In genomic region chr18:73136134-73136533, GRCh38 we compare ENCODE assay signal across 8 cellular contexts.
DNase-seq lines count a peak whose midpoint lies in the region; ATAC-seq, FAIRE-seq and TF ChIP-seq lines count a peak whose summit lies in the region.

No MANE protein-coding gene starts in this region.

- H3K9me3 Mint-ChIP-seq in nephron: no peaks in the 10 kb centered on the region

- no peak for ATAC-seq in pancreas

- H3K27ac ChIP-seq in pancreas: no peak overlapping the region

- TF ChIP-seq RAD21 in Ishikawa (IDR thresholded peaks at IDR 0.05; ENCODE audit: low read depth): peak; percentile 41

- no peaks in the 10 kb centered on the region for H3K36me3 Mint-ChIP-seq in nephron (ENCODE audit: low read depth)

- intact Hi-C loops in pancreas (cut with DNase I): no loop called here

- TF ChIP-seq CTCF in nephron (IDR thresholded peaks at IDR 0.05; ENCODE audit: unreplicated experiment in 3 of 3) (peak in 2 of 3 experiments; percentile 24 to 33), pancreas (IDR thresholded peaks at IDR 0.05) (peak in 1 of 4 donors; percentile 9)

- no peaks in the 10 kb centered on the region for H3K4me1 ChIP-seq in pancreas

- no peaks in the 10 kb centered on the region for H3K27me3 ChIP-seq in pancreas

- 45 to 63% methylated on average over 2 of the region's 2 CpGs for WGBS in pancreas, 2 donors

- no peaks in the 10 kb centered on the region for H3K36me3 ChIP-seq in pancreas

- H3K27me3 Mint-ChIP-seq in nephron (ENCODE audit: low read depth): no peaks in the 10 kb centered on the region

- H3K4me1 Mint-ChIP-seq in nephron: no peaks in the 10 kb centered on the region

- H3K9me3 ChIP-seq in pancreas: no peaks in the 10 kb centered on the region

- DNase-seq in DMS153 treated with DMSO at 0.1 percent for 48 hours (lab: John Stamatoyannopoulos, UW; ENCODE audit: unreplicated experiment) (peak; percentile 2), DMS153 (lab: John Stamatoyannopoulos, UW) (no peak), SKM-1 treated with dmso at 0.1 percent for 144 hours (lab: John Stamatoyannopoulos, UW; ENCODE audit: unreplicated experiment) (peak; percentile 10), globus pallidus (ENCODE audit: low spot score) (no peak), pancreas (no peak)
- DNase-seq in NK-92 treated with Interleukin-12 subunit alpha and Interleukin-12 subunit beta, amount 100 ng/mL, for 24 hours (lab: John Stamatoyannopoulos, UW): no peak

- H3K27ac Mint-ChIP-seq in nephron: no peak overlapping the region

- H3K4me3 Mint-ChIP-seq in nephron: no peak overlapping the region

- FAIRE-seq in pancreas (lab: Jason Lieb, UNC): no peak

- H3K4me3 ChIP-seq in pancreas: no peak overlapping the region

- TF ChIP-seq EP300 in Ishikawa (IDR thresholded peaks at IDR 0.05; ENCODE audit: borderline replicate concordance): no peak

TF ChIP-seq in Ishikawa, 13 proteins besides CTCF, POLR2A, EP300 and RAD21:
- TF ChIP-seq USF1 (IDR thresholded peaks at IDR 0.05) (no peak), EGR1 (IDR thresholded peaks at IDR 0.05) (no peak), CREB1 (IDR thresholded peaks at IDR 0.05; ENCODE audit: low read depth) (no peak), ZBTB7A (IDR thresholded peaks at IDR 0.05; ENCODE audit: low read depth) (no peak), MAX (IDR thresholded peaks at IDR 0.05) (no peak), TAF1 (IDR thresholded peaks at IDR 0.05; ENCODE audit: low read depth) (no peak), YY1 (IDR thresholded peaks at IDR 0.05; ENCODE audit: low read depth) (no peak), REST (IDR thresholded peaks at IDR 0.05; ENCODE audit: low read depth) (no peak), TCF12 (IDR thresholded peaks at IDR 0.05; ENCODE audit: low read depth) (no peak), FOXM1 (IDR thresholded peaks at IDR 0.05; ENCODE audit: borderline replicate concordance, low read depth) (no peak), NFIC (IDR thresholded peaks at IDR 0.05) (no peak)
TF ChIP-seq in Ishikawa: peak in this region for 0.

Comparison
In these comparisons a context has a peak if more than half of its experiments do, and no peak if none do; other contexts are left out.
1. DNase-seq: peak in DMS153 treated with DMSO at 0.1 percent for 48 hours (single experiment) and SKM-1 treated with dmso at 0.1 percent for 144 hours (single experiment); none in DMS153 (single experiment), NK-92 treated with Interleukin-12 subunit alpha and Interleukin-12 subunit beta, amount 100 ng/mL, for 24 hours (single experiment), globus pallidus (single experiment) and pancreas (0 of 6).